ENCODE assay signal across 8 cellular contexts in genomic region chrX:104136241-104137019, GRCh38. TPM values are rescaled to one million over a fixed set of nuclear protein-coding genes. Genes with fewer than 3 reads are reported as not detected.
A peak's percentile ranks its signal among the peaks of the same experiment; 100 is the strongest.
DNase-seq lines count a peak whose midpoint lies in the region; ATAC-seq, FAIRE-seq and TF ChIP-seq lines count a peak whose summit lies in the region.

No MANE protein-coding gene starts in this region.

- peak overlapping the region; percentile 72 for H3K4me2 ChIP-seq in HepG2 (ENCODE audit: low read depth, low read length)

- H3K27me3 ChIP-seq in HepG2 (ENCODE audit: control insufficient read depth in 1 of 2, insufficient read depth in 2 of 2, low read length in 2 of 2): no peaks in the 10 kb centered on the region

- H4K20me1 ChIP-seq in HepG2 (ENCODE audit: insufficient read depth, low read length): no peaks in the 10 kb centered on the region

- DNase-seq in NCI-H2227 treated with DMSO at 0.1 percent for 48 hours (lab: John Stamatoyannopoulos, UW) (peak; percentile 93), coronary artery (ENCODE audit: low spot score) (no peak), HepG2 (ENCODE audit: low spot score) (peak; percentile 70)
- peak; percentile 34 to 56 for DNase-seq in activated CD4-positive, alpha-beta T cell treated with anti-CD3 and anti-CD28 coated beads for 4 hours
- peak; percentile 6 for DNase-seq in stimulated activated CD8-positive, alpha-beta memory T cell treated with anti-CD3 and anti-CD28 coated beads, Interleukin-4, amount 100 ng/mL, for 24 hours (ENCODE audit: low read depth)

- H3K9ac ChIP-seq in HepG2 (ENCODE audit: insufficient read depth, low read depth, low read length): no peak overlapping the region

- intact Hi-C loops in HepG2 (cut with micrococcal nuclease; ENCODE audit: unreplicated experiment): loop anchor here (1.0 kb wide), 1 partner anchor 38 kb away; no protein-coding TSS in a partner anchor

- WGBS in HepG2 (ENCODE audit: low lambda C conversion rate): 31% methylated on average over 7 of the region's 10 CpGs

- no peak overlapping the region for H2AFZ ChIP-seq in HepG2 (ENCODE audit: low read length)

- TF ChIP-seq RAD21 in HepG2 (CRISPR knock-in tag; IDR thresholded peaks at IDR 0.05): 0 out of 2 replicates have a peak, but pooled peaks have one; percentile 26

- no TSS peak for BruUV-seq in HepG2 (replicated peaks; lab: Mats Ljungman, UMichigan)

- no peaks in the 10 kb centered on the region for H3K79me2 ChIP-seq in HepG2 (ENCODE audit: insufficient read depth, low read length)

- no peak for TF ChIP-seq POLR2A in HepG2 (IDR thresholded peaks at IDR 0.05; ENCODE audit: insufficient read depth in 1 of 2, low read depth in 2 of 2, low read length in 2 of 2)

- H3K9me3 ChIP-seq in HepG2 (ENCODE audit: low read length): no peaks in the 10 kb centered on the region

- peak; percentile 76 for TF ChIP-seq CTCF in C4-2B (conservative IDR thresholded peaks at IDR 0.05)
- TF ChIP-seq CTCF in coronary artery (IDR thresholded peaks at IDR 0.05): peak; percentile 71
- TF ChIP-seq CTCF in HepG2 (CRISPR knock-in tag; IDR thresholded peaks at IDR 0.05): peak; percentile 74

- H3K36me3 ChIP-seq in HepG2 (replicated peaks in 1 of 2; ENCODE audit: control insufficient read depth in 1 of 2, insufficient read depth in 2 of 2, low read length in 2 of 2): no peaks in the 10 kb centered on the region

- no peak for TF ChIP-seq EP300 in HepG2 (IDR thresholded peaks at IDR 0.05; ENCODE audit: low read depth in 2 of 2, low read length in 2 of 2)
- no peak for TF ChIP-seq EP300 in HepG2 (CRISPR knock-in tag; IDR thresholded peaks at IDR 0.05; ENCODE audit: borderline replicate concordance)

- ATAC-seq in GM19025 (IDR thresholded peaks at IDR 0.05; ENCODE audit: low read depth, unreplicated experiment) (peak; percentile 74), HG03196 (IDR thresholded peaks at IDR 0.05; ENCODE audit: unreplicated experiment) (peak; percentile 88), HepG2 (peak; percentile 93)

- CTCF ChIA-PET in HepG2 (lab: Yijun Ruan, JAX; ENCODE audit: low intra/inter-chr PET ratio, low total read pairs): interaction anchor here (1.1 kb wide), 1 partner anchor 38 kb away, joined by 4 read pairs; no protein-coding TSS in a partner anchor

- in situ Hi-C loops in HepG2 (cut with HindIII; ENCODE audit: extremely low pct_ligation_motif_present, low pct_unique_long_range_greater_than_20kb): no loop called here

- H3K4me1 ChIP-seq in HepG2 (ENCODE audit: insufficient read depth, low read length): no peaks in the 10 kb centered on the region

- peak overlapping the region; percentile 52 for H3K4me3 ChIP-seq in coronary artery
- H3K4me3 ChIP-seq in HepG2 (replicated peaks in 1 of 3; ENCODE audit: insufficient read depth in 1 of 3, low read depth in 2 of 3, low read length in 3 of 3): peak overlapping the region; percentile 26 to 57 (median 41); a peak in 5 of 6 replicates

- H3K27ac ChIP-seq in C4-2B (no peak overlapping the region), coronary artery (peak overlapping the region; percentile 36 to 53), HepG2 (ENCODE audit: extremely low read length, insufficient read depth, low read length) (no peak overlapping the region)

- POLR2A ChIA-PET in HepG2 (lab: Yijun Ruan, JAX): no interaction called here

- peak; percentile 92 for FAIRE-seq in HepG2 (lab: Jason Lieb, UNC)

TF ChIP-seq in HepG2, 621 proteins besides CTCF, POLR2A, EP300 and RAD21 (continues in another document):
- TF ChIP-seq SMC3 (IDR thresholded peaks at IDR 0.05; ENCODE audit: low read length): peak; percentile 54

RNA-seq across cellular contexts. Expression of gene SLC25A53, which starts 20.4 kb away (rescaled TPM):
- total RNA-seq in HepG2 (2016; rRNA removed; fragmentation: Illumina TruSeq; extraction: Trizol): 4.5 and 4.9 TPM in 2 replicates
- 3.0 and 4.7 TPM in 2 replicates for total RNA-seq in HepG2 (2016; cell fraction: cytosol; rRNA removed; fragmentation: Illumina TruSeq; extraction: Trizol; ENCODE audit: low read depth)
- total RNA-seq in HepG2 (2016; cell fraction: insoluble cytoplasmic fraction; rRNA removed; fragmentation: Illumina TruSeq; extraction: Trizol): 3.5 and 5.2 TPM in 2 replicates
- 3.9 and 4.3 TPM in 2 replicates for total RNA-seq in HepG2 (2016; cell fraction: membrane; rRNA removed; fragmentation: Illumina TruSeq; extraction: Trizol)
- 3.2 and 3.3 TPM in 2 replicates for total RNA-seq in HepG2 (2016; cell fraction: nucleus; rRNA removed; fragmentation: Illumina TruSeq; extraction: Trizol)
- 2.3 and 3.4 TPM in 2 replicates for polyA plus RNA-seq in HepG2 (2011; rRNA removed)
- polyA plus RNA-seq in HepG2 (2011; cell fraction: cytosol; rRNA removed): 1.6 and 2.6 TPM in 2 replicates
- 3.4 and 4.3 TPM in 2 replicates for polyA plus RNA-seq in HepG2 (2011; cell fraction: nucleus; rRNA removed)
- 2.5 and 2.7 TPM in 2 replicates for polyA plus RNA-seq in HepG2 (2012)
- polyA plus RNA-seq in HepG2 (2016; cell fraction: cytosol; fragmentation: Illumina TruSeq; extraction: Trizol; ENCODE audit: low read depth): 3.2 and 4.2 TPM in 2 replicates
- 3.0 and 3.1 TPM in 2 replicates for polyA plus RNA-seq in HepG2 (2016; cell fraction: insoluble cytoplasmic fraction; fragmentation: Illumina TruSeq; extraction: Trizol; ENCODE audit: low read depth)
- polyA plus RNA-seq in HepG2 (2016; cell fraction: membrane; fragmentation: Illumina TruSeq; extraction: Trizol; ENCODE audit: low read depth): 3.1 and 4.2 TPM in 2 replicates
- polyA plus RNA-seq in HepG2 (2016; cell fraction: nucleus; fragmentation: Illumina TruSeq; extraction: Trizol; ENCODE audit: insufficient read depth, low read depth): 3.1 and 3.5 TPM in 2 replicates
- polyA minus RNA-seq in HepG2 (2011; rRNA and poly(A)+ RNA removed; ENCODE audit: low replicate concordance): 1.7 and 2.7 TPM in 2 replicates
- 1.6 and 1.8 TPM in 2 replicates for polyA minus RNA-seq in HepG2 (2011; cell fraction: cytosol; rRNA and poly(A)+ RNA removed)
- 3.5 and 5.0 TPM in 2 replicates for polyA minus RNA-seq in HepG2 (2011; cell fraction: nucleus; rRNA and poly(A)+ RNA removed)

RNA-seq across cellular contexts. Expression of gene ZCCHC18, which starts 24.1 kb away (rescaled TPM):
- 0.18 TPM in 1 of 2 replicates, not detected in the other for total RNA-seq in HepG2 (2016; rRNA removed; fragmentation: Illumina TruSeq; extraction: Trizol)
- total RNA-seq in HepG2 (2016; cell fraction: cytosol; rRNA removed; fragmentation: Illumina TruSeq; extraction: Trizol; ENCODE audit: low read depth): not detected in 2 replicates
- 0.17 TPM in 1 of 2 replicates, not detected in the other for total RNA-seq in HepG2 (2016; cell fraction: insoluble cytoplasmic fraction; rRNA removed; fragmentation: Illumina TruSeq; extraction: Trizol)
- 0.15 TPM in 1 of 2 replicates, not detected in the other for total RNA-seq in HepG2 (2016; cell fraction: membrane; rRNA removed; fragmentation: Illumina TruSeq; extraction: Trizol)
- total RNA-seq in HepG2 (2016; cell fraction: nucleus; rRNA removed; fragmentation: Illumina TruSeq; extraction: Trizol): 0.37 and 0.47 TPM in 2 replicates
- polyA plus RNA-seq in HepG2 (2011; rRNA removed): 0.09 and 0.33 TPM in 2 replicates
- polyA plus RNA-seq in HepG2 (2011; cell fraction: cytosol; rRNA removed): 0.01 and 0.62 TPM in 2 replicates
- 0.26 and 0.95 TPM in 2 replicates for polyA plus RNA-seq in HepG2 (2011; cell fraction: nucleus; rRNA removed)
- polyA plus RNA-seq in HepG2 (2012): 0.28 and 0.37 TPM in 2 replicates
- polyA plus RNA-seq in HepG2 (2016; cell fraction: cytosol; fragmentation: Illumina TruSeq; extraction: Trizol; ENCODE audit: low read depth): not detected in 2 replicates
- polyA plus RNA-seq in HepG2 (2016; cell fraction: insoluble cytoplasmic fraction; fragmentation: Illumina TruSeq; extraction: Trizol; ENCODE audit: low read depth): 0.15 and 0.24 TPM in 2 replicates
- polyA plus RNA-seq in HepG2 (2016; cell fraction: membrane; fragmentation: Illumina TruSeq; extraction: Trizol; ENCODE audit: low read depth): 0.17 and 0.24 TPM in 2 replicates
- 1.00 and 1.1 TPM in 2 replicates for polyA plus RNA-seq in HepG2 (2016; cell fraction: nucleus; fragmentation: Illumina TruSeq; extraction: Trizol; ENCODE audit: insufficient read depth, low read depth)
- polyA minus RNA-seq in HepG2 (2011; rRNA and poly(A)+ RNA removed; ENCODE audit: low replicate concordance): not detected in 2 replicates
- not detected in 2 replicates for polyA minus RNA-seq in HepG2 (2011; cell fraction: cytosol; rRNA and poly(A)+ RNA removed)
- polyA minus RNA-seq in HepG2 (2011; cell fraction: nucleus; rRNA and poly(A)+ RNA removed): 0.26 and 0.62 TPM in 2 replicates

RNA-seq across cellular contexts. Expression of gene FAM199X, which starts 29.8 kb away (rescaled TPM):
- total RNA-seq in HepG2 (2016; rRNA removed; fragmentation: Illumina TruSeq; extraction: Trizol): 18.0 and 26.9 TPM in 2 replicates
- 2.3 and 2.7 TPM in 2 replicates for total RNA-seq in HepG2 (2016; cell fraction: cytosol; rRNA removed; fragmentation: Illumina TruSeq; extraction: Trizol; ENCODE audit: low read depth)
- 18.2 and 27.2 TPM in 2 replicates for total RNA-seq in HepG2 (2016; cell fraction: insoluble cytoplasmic fraction; rRNA removed; fragmentation: Illumina TruSeq; extraction: Trizol)
- 10.9 and 12.9 TPM in 2 replicates for total RNA-seq in HepG2 (2016; cell fraction: membrane; rRNA removed; fragmentation: Illumina TruSeq; extraction: Trizol)
- total RNA-seq in HepG2 (2016; cell fraction: nucleus; rRNA removed; fragmentation: Illumina TruSeq; extraction: Trizol): 13.7 and 15.0 TPM in 2 replicates
- 4.5 and 5.1 TPM in 2 replicates for polyA plus RNA-seq in HepG2 (2011; rRNA removed)
- polyA plus RNA-seq in HepG2 (2011; cell fraction: cytosol; rRNA removed): 1.9 and 3.2 TPM in 2 replicates
- polyA plus RNA-seq in HepG2 (2011; cell fraction: nucleus; rRNA removed): 3.3 and 4.8 TPM in 2 replicates
- 9.8 and 10.9 TPM in 2 replicates for polyA plus RNA-seq in HepG2 (2012)
- polyA plus RNA-seq in HepG2 (2016; cell fraction: cytosol; fragmentation: Illumina TruSeq; extraction: Trizol; ENCODE audit: low read depth): 1.9 and 2.2 TPM in 2 replicates
- polyA plus RNA-seq in HepG2 (2016; cell fraction: insoluble cytoplasmic fraction; fragmentation: Illumina TruSeq; extraction: Trizol; ENCODE audit: low read depth): 20.7 and 22.1 TPM in 2 replicates
- 6.0 and 7.3 TPM in 2 replicates for polyA plus RNA-seq in HepG2 (2016; cell fraction: membrane; fragmentation: Illumina TruSeq; extraction: Trizol; ENCODE audit: low read depth)
- 16.9 and 17.1 TPM in 2 replicates for polyA plus RNA-seq in HepG2 (2016; cell fraction: nucleus; fragmentation: Illumina TruSeq; extraction: Trizol; ENCODE audit: insufficient read depth, low read depth)
- 5.1 and 8.4 TPM in 2 replicates for polyA minus RNA-seq in HepG2 (2011; rRNA and poly(A)+ RNA removed; ENCODE audit: low replicate concordance)
- polyA minus RNA-seq in HepG2 (2011; cell fraction: cytosol; rRNA and poly(A)+ RNA removed): 6.7 and 6.9 TPM in 2 replicates
- 9.5 and 10.2 TPM in 2 replicates for polyA minus RNA-seq in HepG2 (2011; cell fraction: nucleus; rRNA and poly(A)+ RNA removed)

Comparison
In these comparisons a context has a peak if more than half of its experiments do, and no peak if none do; other contexts are left out.
1. H3K27ac ChIP-seq: peak in coronary artery (2 of 2); none in C4-2B (single experiment) and HepG2 (single experiment).
2. Peak in every context shown above with its lines, with median percentiles within 50 percentile points of each other: CTCF ChIP-seq and ATAC-seq.